Comparison of ENCODE assay signal across 8 cellular contexts in genomic region chr16:80997139-80997798, GRCh38. TPM values are rescaled to one million over a fixed set of nuclear protein-coding genes. Genes with fewer than 3 reads are reported as not detected.
DNase-seq lines count a peak whose midpoint lies in the region; ATAC-seq and TF ChIP-seq lines count a peak whose summit lies in the region.

No MANE protein-coding gene starts in this region.

- no peak overlapping the region for H3K4me2 ChIP-seq in smooth muscle cell

- peaks cover 9% of the 10 kb centered on the region for H3F3A ChIP-seq in smooth muscle cell (ENCODE audit: low read depth)

- H3K4me3 ChIP-seq in right cardiac atrium (ENCODE audit: low read length): peak overlapping the region; percentile 9
- peak overlapping the region in 1 of 2 donors; percentile 8 for H3K4me3 ChIP-seq in right atrium auricular region
- H3K4me3 ChIP-seq in coronary artery: peak overlapping the region; percentile 37
- H3K4me3 ChIP-seq in smooth muscle cell: peak overlapping the region; percentile 30

- no peaks in the 10 kb centered on the region for H3K36me3 ChIP-seq in right atrium auricular region
- no peaks in the 10 kb centered on the region for H3K36me3 ChIP-seq in smooth muscle cell (ENCODE audit: low read depth)

- H3K9ac ChIP-seq in smooth muscle cell (ENCODE audit: low read depth): no peak overlapping the region

- H3K27ac ChIP-seq in right cardiac atrium (ENCODE audit: low read length) (no peak overlapping the region), right atrium auricular region (peak overlapping the region in 1 of 2 donors; percentile 14), coronary artery (no peak overlapping the region), smooth muscle cell (ENCODE audit: low read depth) (no peak overlapping the region)

- DNase-seq in right cardiac atrium: no peak
- no peak for DNase-seq in right atrium auricular region (ENCODE audit: low spot score)
- no peak for DNase-seq in coronary artery (ENCODE audit: low spot score)
- no peak for DNase-seq in smooth muscle cell (lab: John Stamatoyannopoulos, UW; ENCODE audit: unreplicated experiment)
- DNase-seq in NCI-H2081 (lab: John Stamatoyannopoulos, UW): no peak
- DNase-seq in putamen (ENCODE audit: low spot score): no peak
- no peak for DNase-seq in NCI-H82 (lab: John Stamatoyannopoulos, UW)

- peaks cover 73% of the 10 kb centered on the region for H3K79me2 ChIP-seq in smooth muscle cell (ENCODE audit: low read depth)

- H3K4me1 ChIP-seq in right cardiac atrium (ENCODE audit: control insufficient read depth, insufficient read depth, low read length): no peaks in the 10 kb centered on the region
- peaks cover 0 to 17% of the 10 kb centered on the region in 2 donors for H3K4me1 ChIP-seq in right atrium auricular region
- H3K4me1 ChIP-seq in smooth muscle cell (ENCODE audit: low read depth): peaks cover 10% of the 10 kb centered on the region

- no peak overlapping the region for H2AFZ ChIP-seq in smooth muscle cell (ENCODE audit: low read depth)

- no peaks in the 10 kb centered on the region for H3K9me3 ChIP-seq in right cardiac atrium (ENCODE audit: control insufficient read depth, low read length)
- no peaks in the 10 kb centered on the region for H3K9me3 ChIP-seq in right atrium auricular region
- no peaks in the 10 kb centered on the region for H3K9me3 ChIP-seq in smooth muscle cell (replicated peaks; ENCODE audit: low read depth)

- ATAC-seq in right cardiac atrium: no peak
- peak; percentile 59 for ATAC-seq in HG03378 (IDR thresholded peaks at IDR 0.05; ENCODE audit: unreplicated experiment)

- H3K27me3 ChIP-seq in right cardiac atrium (ENCODE audit: control insufficient read depth, insufficient read depth) (no peaks in the 10 kb centered on the region), right atrium auricular region (no peaks in the 10 kb centered on the region), smooth muscle cell (ENCODE audit: low read depth) (no peaks in the 10 kb centered on the region)

- TF ChIP-seq CTCF in right atrium auricular region (IDR thresholded peaks at IDR 0.05): no peak
- no peak for TF ChIP-seq CTCF in coronary artery (IDR thresholded peaks at IDR 0.05)
- TF ChIP-seq CTCF in smooth muscle cell (IDR thresholded peaks at IDR 0.05; ENCODE audit: borderline replicate concordance, insufficient read depth, poor library complexity, severe bottlenecking): no peak

- 30% methylated on average over 9 of the region's 9 CpGs for WGBS in right cardiac atrium
- 77% methylated on average over 9 of the region's 9 CpGs for WGBS in smooth muscle cell (ENCODE audit: low lambda C conversion rate)

- peaks cover 34% of the 10 kb centered on the region for H4K20me1 ChIP-seq in smooth muscle cell (ENCODE audit: low read depth)

- intact Hi-C loops in right cardiac atrium (cut with DNase I): no loop called here

RNA-seq across cellular contexts. Expression of gene CMC2, which starts 9.4 kb away (rescaled TPM):
- total RNA-seq in right cardiac atrium (100 to 1,000 TPM; 117 to 127 (median 125) TPM), right atrium auricular region (100 to 1,000 TPM; 136 to 212 TPM), smooth muscle cell (53.2 and 56.6 TPM in 2 replicates)
- polyA plus RNA-seq in right cardiac atrium (342 TPM), smooth muscle cell (95.5 and 110 TPM in 2 replicates)

RNA-seq across cellular contexts. Expression of gene CENPN, which starts 9.7 kb away (rescaled TPM):
- total RNA-seq in right cardiac atrium (10 to 100 TPM in 1 of 4 donors, 1 to 10 TPM in 3; 6.4 to 11.8 (median 7.9) TPM), right atrium auricular region (10 to 100 TPM; 10.5 to 18.1 TPM), smooth muscle cell (18.8 and 24.4 TPM in 2 replicates)
- polyA plus RNA-seq in right cardiac atrium (4.9 TPM), smooth muscle cell (14.2 and 25.1 TPM in 2 replicates)

RNA-seq across cellular contexts. Expression of gene ATMIN, which starts 38.4 kb away (rescaled TPM):
- total RNA-seq in right cardiac atrium (10 to 100 TPM; 19.9 to 25.7 (median 22.1) TPM), right atrium auricular region (10 to 100 TPM; 20.5 to 25.6 TPM), smooth muscle cell (35.4 and 38.3 TPM in 2 replicates)
- polyA plus RNA-seq in right cardiac atrium (9.4 TPM), smooth muscle cell (28.7 and 29.5 TPM in 2 replicates)
